In genomic region chr15:79230766-79231165, GRCh38 we compare ENCODE assay signal across 28 cellular contexts. TPM values are rescaled to one million over a fixed set of nuclear protein-coding genes. Genes with fewer than 3 reads are reported as not detected.
DNase-seq lines count a peak whose midpoint lies in the region; ATAC-seq and TF ChIP-seq lines count a peak whose summit lies in the region.
"Had no signal": no experiment of that assay in that cellular context is flagged by ENCODE, and none has a peak within 500 bp of the region (broad histone marks: within the 10 kb centered on the region; RNA-seq: fewer than 3 reads in every experiment).

No MANE protein-coding gene starts in this region.

- H2BK120ac ChIP-seq in mesendoderm (ENCODE audit: low read depth, low read length) = no peak overlapping the region

- no peak for TF ChIP-seq CTCF in right atrium auricular region (IDR thresholded peaks at IDR 0.05)

- H3K27me3 ChIP-seq in right atrium auricular region (no peaks in the 10 kb centered on the region), mesendoderm (ENCODE audit: insufficient read depth, low read length, poor library complexity) (peaks cover 3% of the 10 kb centered on the region)
- H3K27me3 ChIP-seq: BLaER1 had no signal

- H3K79me2 ChIP-seq in mesendoderm (ENCODE audit: control insufficient read depth, insufficient read depth, low read length) = no peaks in the 10 kb centered on the region

- no peak overlapping the region for H3K18ac ChIP-seq in mesendoderm (ENCODE audit: low read length)

- H3K56ac ChIP-seq in mesendoderm (ENCODE audit: low read length) = no peak overlapping the region

- no peak overlapping the region for H3K23ac ChIP-seq in mesendoderm (ENCODE audit: low read length)

- H3K4me3 ChIP-seq in right atrium auricular region (no peak overlapping the region), mesendoderm (ENCODE audit: low read length) (no peak overlapping the region)
- H3K4me3 ChIP-seq: BLaER1, GM12878 had no signal

- no peak overlapping the region for H4K8ac ChIP-seq in mesendoderm (ENCODE audit: low read depth, low read length)

- peaks cover 0 to 14% of the 10 kb centered on the region in 2 donors for H3K9me3 ChIP-seq in right atrium auricular region
- H3K9me3 ChIP-seq: BE2C had no signal

- no peak overlapping the region for H4K5ac ChIP-seq in mesendoderm (ENCODE audit: low read length)

- H3K9ac ChIP-seq in mesendoderm (ENCODE audit: low read length) = no peak overlapping the region
- H3K9ac ChIP-seq: BLaER1 had no signal

- no peak overlapping the region for H2AK5ac ChIP-seq in mesendoderm (ENCODE audit: low read length)

- ATAC-seq in left cardiac atrium = no peak
- ATAC-seq: GM12878 had no signal

- H2BK15ac ChIP-seq in mesendoderm (replicated peaks; ENCODE audit: low read depth) = no peak overlapping the region

- DNase-seq in right atrium auricular region (ENCODE audit: low spot score) = peak; percentile 43
- no peak for DNase-seq in left cardiac atrium
- DNase-seq in LHCN-M2 (ENCODE audit: low read depth) = peak; percentile 2
- DNase-seq in mesendoderm = peak; percentile 18
- no peak for DNase-seq in NK-92 (lab: John Stamatoyannopoulos, UW; ENCODE audit: unreplicated experiment)
- no peak for DNase-seq in NCI-H1417 treated with DMSO at 0.1 percent for 48 hours (lab: John Stamatoyannopoulos, UW)
- DNase-seq: 8988T; ACHN; BE2C; C1 segment of cervical spinal cord; CD4-positive, alpha-beta memory T cell; CD4-positive, CD25-positive, alpha-beta regulatory T cell; CD8-positive, alpha-beta memory T cell; COR-L47; DMS 273 treated with DMSO at 0.1 percent for 48 hours; DMS153; DMS53; DMS79; DND-41; EL; GDM1 had no signal

- no peaks in the 10 kb centered on the region for H3K79me1 ChIP-seq in mesendoderm (ENCODE audit: low read length)

- intact Hi-C loops in left cardiac atrium (cut with DNase I) = no loop called here

- H3K27ac ChIP-seq in right atrium auricular region (no peak overlapping the region), mesendoderm (ENCODE audit: low read depth, low read length) (no peak overlapping the region)
- H3K27ac ChIP-seq: BLaER1 had no signal

- no peak overlapping the region for H3K4ac ChIP-seq in mesendoderm (ENCODE audit: low read depth, low read length)

- no peak overlapping the region for H2BK5ac ChIP-seq in mesendoderm (ENCODE audit: low read length)

- WGBS in mesendoderm (ENCODE audit: extremely low coverage, insufficient coverage, low lambda C conversion rate) = no CpG with 5 or more reads among the region's 5 CpGs

- no peaks in the 10 kb centered on the region for H3K36me3 ChIP-seq in right atrium auricular region
- no peaks in the 10 kb centered on the region for H3K36me3 ChIP-seq in mesendoderm (ENCODE audit: control insufficient read depth, insufficient read depth, low read length)
- H3K36me3 ChIP-seq: BE2C, BLaER1 had no signal

- no peak overlapping the region for H3K4me2 ChIP-seq in mesendoderm (ENCODE audit: low read length)
- H3K4me2 ChIP-seq: BLaER1 had no signal

- H3K4me1 ChIP-seq in right atrium auricular region (no peaks in the 10 kb centered on the region), mesendoderm (ENCODE audit: control insufficient read depth, low read depth, low read length) (no peaks in the 10 kb centered on the region)
- H3K4me1 ChIP-seq: BE2C, BLaER1 had no signal

RNA-seq across cellular contexts. Expression of gene ANKRD34C, which starts 51.8 kb away (rescaled TPM):
- total RNA-seq in right atrium auricular region (under 1 TPM in 1 of 2 donors, not detected in 1; 0.20 TPM), left cardiac atrium (under 1 TPM in 1 of 2 donors, not detected in 1; 0.13 TPM), LHCN-M2 (2014; rRNA removed) (not detected in 2 replicates)
- polyA plus RNA-seq in LHCN-M2 (2012) = not detected
- polyA plus RNA-seq in mesendoderm (2013, experiment 1 of 2) = under 0.01 TPM
- polyA plus RNA-seq in mesendoderm (2013, experiment 2 of 2) = not detected
- total RNA-seq: A673; CD4-positive, alpha-beta memory T cell; CD4-positive, CD25-positive, alpha-beta regulatory T cell; CD8-positive, alpha-beta memory T cell; Daoy; G401; GM12878 had no signal
- polyA plus RNA-seq: AG04450; CD14-positive monocyte; CD4-positive, alpha-beta memory T cell; CD4-positive, CD25-positive, alpha-beta regulatory T cell; CD8-positive, alpha-beta memory T cell had no signal

Comparison
In these comparisons a context has a peak if more than half of its experiments do, and no peak if none do; other contexts are left out.
1. DNase-seq: peak in right atrium auricular region (single experiment), LHCN-M2 (single experiment) and mesendoderm (single experiment); none in left cardiac atrium (single experiment), NK-92 (single experiment) and NCI-H1417 treated with DMSO at 0.1 percent for 48 hours (single experiment).